18 cellular contexts compared by ENCODE assay signal in genomic region chr12:67709367-67709954, GRCh38.
"Had no signal": no experiment of that assay in that cellular context is flagged by ENCODE, and none has a peak within 500 bp of the region (broad histone marks: within the 10 kb centered on the region; RNA-seq: fewer than 3 reads in every experiment).

No MANE protein-coding gene starts in this region.

- H3K27me3 Mint-ChIP-seq: activated T-cell treated with anti-CD3 and anti-CD28 coated beads, Interleukin-2, amount 50 U/mL, for 24 hours; central memory CD8-positive, alpha-beta T cell had no signal

- H3K9me3 ChIP-seq: esophagus squamous epithelium, sigmoid colon, spleen had no signal

- H3K4me3 Mint-ChIP-seq: activated CD4-positive, alpha-beta T cell treated with anti-CD3 and anti-CD28 coated beads, Interleukin-2, amount 10 ng/mL, durations not matched to agents 24 days and 14 days; activated CD8-positive, alpha-beta T cell treated with anti-CD3 and anti-CD28 coated beads, Interleukin-2, amount 10 ng/mL, durations not matched to agents 7 days and 5 days; activated naive CD4-positive, alpha-beta T cell treated with anti-CD3 and anti-CD28 coated beads for 36 hours; activated T-cell treated with anti-CD3 and anti-CD28 coated beads, Interleukin-2, amount 50 U/mL, for 24 hours; brain; central memory CD8-positive, alpha-beta T cell; naive thymus-derived CD4-positive, alpha-beta T cell; stimulated activated naive B cell treated with anti-CD40 and anti-IgM and Interleukin-4, amounts not matched to agents 10 μg/mL and 1 μg/mL and 100 μg/mL, for 72 hours had no signal

- H3K36me3 Mint-ChIP-seq: brain had no signal

- DNase-seq: activated CD4-positive, alpha-beta T cell treated with anti-CD3 and anti-CD28 coated beads, Interleukin-2, amount 10 ng/mL, durations not matched to agents 24 days and 14 days; activated CD8-positive, alpha-beta T cell treated with anti-CD3 and anti-CD28 coated beads, Interleukin-2, amount 10 ng/mL, durations not matched to agents 7 days and 5 days; activated naive CD4-positive, alpha-beta T cell treated with anti-CD3 and anti-CD28 coated beads for 36 hours; activated T-cell treated with anti-CD3 and anti-CD28 coated beads, Interleukin-2, amount 50 U/mL, for 24 hours; cortex of kidney; effector CD8-positive, alpha-beta T cell; esophagus squamous epithelium; hippocampal formation; mammary epithelial cell; naive thymus-derived CD4-positive, alpha-beta T cell; sigmoid colon; spleen; stimulated activated naive B cell treated with anti-CD40 and anti-IgM and Interleukin-4, amounts not matched to agents 10 μg/mL and 1 μg/mL and 100 μg/mL, for 72 hours; T-helper 1 cell; T-helper 9 cell had no signal

- H3K27me3 ChIP-seq: esophagus squamous epithelium, sigmoid colon, spleen had no signal

- H3K4me3 ChIP-seq: esophagus squamous epithelium, sigmoid colon, spleen had no signal

- H3K9me3 Mint-ChIP-seq: activated CD4-positive, alpha-beta T cell treated with anti-CD3 and anti-CD28 coated beads, Interleukin-2, amount 10 ng/mL, durations not matched to agents 24 days and 14 days; activated naive CD4-positive, alpha-beta T cell treated with anti-CD3 and anti-CD28 coated beads for 36 hours; activated T-cell treated with anti-CD3 and anti-CD28 coated beads, Interleukin-2, amount 50 U/mL, for 24 hours; central memory CD8-positive, alpha-beta T cell; stimulated activated naive B cell treated with anti-CD40 and anti-IgM and Interleukin-4, amounts not matched to agents 10 μg/mL and 1 μg/mL and 100 μg/mL, for 72 hours had no signal

- H2AFZ ChIP-seq: parathyroid adenoma had no signal

- ATAC-seq: activated CD8-positive, alpha-beta T cell treated with anti-CD3 and anti-CD28 coated beads, Interleukin-2, amount 10 ng/mL, durations not matched to agents 7 days and 5 days; naive thymus-derived CD4-positive, alpha-beta T cell had no signal

- H3K27ac ChIP-seq: esophagus squamous epithelium, parathyroid adenoma, sigmoid colon, spleen had no signal

- H3K4me1 ChIP-seq: parathyroid adenoma had no signal

- H3K27ac Mint-ChIP-seq: activated CD4-positive, alpha-beta T cell treated with anti-CD3 and anti-CD28 coated beads, Interleukin-2, amount 10 ng/mL, durations not matched to agents 24 days and 14 days; activated naive CD4-positive, alpha-beta T cell treated with anti-CD3 and anti-CD28 coated beads for 36 hours; activated T-cell treated with anti-CD3 and anti-CD28 coated beads, Interleukin-2, amount 50 U/mL, for 24 hours; naive thymus-derived CD4-positive, alpha-beta T cell; stimulated activated naive B cell treated with anti-CD40 and anti-IgM and Interleukin-4, amounts not matched to agents 10 μg/mL and 1 μg/mL and 100 μg/mL, for 72 hours had no signal

- H3K9ac ChIP-seq: parathyroid adenoma had no signal

- H3K36me3 ChIP-seq: esophagus squamous epithelium, sigmoid colon, spleen had no signal
